In genomic region chr5:87412417-87413115, GRCh38 we compare ENCODE assay signal across 1 cellular context.
TF ChIP-seq lines count a peak whose summit lies in the region.

Gene CCNH, minus strand, starts transcription at chr5:87412930. Its CDS starts 136 bp downstream, at chr5:87412794.

TF ChIP-seq in K562, 482 proteins besides CTCF, POLR2A, EP300 and RAD21 (continued from another document and continues in another):
- TF ChIP-seq PHF20 (IDR thresholded peaks at IDR 0.05; ENCODE audit: partially characterized antibody) (peak; percentile 81), NUFIP1 (IDR thresholded peaks at IDR 0.05; ENCODE audit: partially characterized antibody) (no peak), HDAC1 (IDR thresholded peaks at IDR 0.05) (peak in 1 of 2 experiments; percentile 43; a peak in 2 of 4 replicates), ZNF133 (CRISPR knock-in tag; IDR thresholded peaks at IDR 0.05) (no peak), ETV1 (tag; conservative IDR thresholded peaks at IDR 0.05; ENCODE audit: low read depth) (peak; percentile 88), ZNF766 (CRISPR knock-in tag; conservative IDR thresholded peaks at IDR 0.05) (0 out of 2 replicates have a peak, but pooled peaks have one; percentile 5), ZBTB40 (IDR thresholded peaks at IDR 0.05) (peak; percentile 74), ZBTB40 (CRISPR knock-in tag; IDR thresholded peaks at IDR 0.05) (no peak), FOXP1 (CRISPR knock-in tag; IDR thresholded peaks at IDR 0.05) (0 out of 2 replicates have a peak, but pooled peaks have one; percentile 59), ZNF76 (CRISPR knock-in tag; IDR thresholded peaks at IDR 0.05; ENCODE audit: borderline replicate concordance) (no peak), TBP (optimal IDR thresholded peaks at IDR 0.05; ENCODE audit: low read depth, low read length) (peak; percentile 74), TFAP4 (CRISPR knock-in tag; IDR thresholded peaks at IDR 0.05; ENCODE audit: borderline replicate concordance) (peak; percentile 64; the same call in 1 of the 2 replicates), HDAC2 (IDR thresholded peaks at IDR 0.05) (peak; percentile 16; the same call in 1 of the 2 replicates), RB1 (IDR thresholded peaks at IDR 0.05; ENCODE audit: low read depth) (peak; percentile 47; the same call in 1 of the 2 replicates), MTF1 (CRISPR knock-in tag; IDR thresholded peaks at IDR 0.05; ENCODE audit: borderline replicate concordance) (no peak), ZNF586 (CRISPR knock-in tag; conservative IDR thresholded peaks at IDR 0.05) (no peak), ATF6 (CRISPR knock-in tag; IDR thresholded peaks at IDR 0.05) (no peak), MAZ (CRISPR knock-in tag; conservative IDR thresholded peaks at IDR 0.05 in 1 of 2, IDR thresholded peaks at IDR 0.05 in 1 of 2) (0 out of 4 replicates have a peak, but pooled peaks of 1 of the 2 experiments have one; percentile 39), ZNF644 (tag; IDR thresholded peaks at IDR 0.05; ENCODE audit: low read depth) (no peak), ZNF740 (CRISPR knock-in tag; IDR thresholded peaks at IDR 0.05) (no peak), ZNF740 (tag; IDR thresholded peaks at IDR 0.05) (no peak), NR4A1 (CRISPR knock-in tag; IDR thresholded peaks at IDR 0.05) (no peak), NR4A1 (tag; IDR thresholded peaks at IDR 0.05) (no peak), SFPQ (IDR thresholded peaks at IDR 0.05; ENCODE audit: low read depth, low read length) (no peak), C11orf30 (IDR thresholded peaks at IDR 0.05; ENCODE audit: low read depth) (peak; percentile 91), GMEB1 (CRISPR knock-in tag; IDR thresholded peaks at IDR 0.05) (peak; percentile 96), ZNF696 (CRISPR knock-in tag; conservative IDR thresholded peaks at IDR 0.05) (no peak), SUPT5H (IDR thresholded peaks at IDR 0.05) (peak; percentile 86), ZBTB8A (IDR thresholded peaks at IDR 0.05; ENCODE audit: partially characterized antibody) (no peak), POLR2AphosphoS5 (IDR thresholded peaks at IDR 0.05; ENCODE audit: control insufficient read depth, insufficient read depth, low read depth, low read length) (peak; percentile 82), MIER1 (IDR thresholded peaks at IDR 0.05; ENCODE audit: low read depth) (no peak), GTF2F1 (IDR thresholded peaks at IDR 0.05; ENCODE audit: low read depth, low read length) (peak; percentile 16; the same call in 1 of the 2 replicates), XRCC5 (IDR thresholded peaks at IDR 0.05; ENCODE audit: low read depth, low read length) (0 out of 2 replicates have a peak, but pooled peaks have one; percentile 12), ZBTB12 (CRISPR knock-in tag; IDR thresholded peaks at IDR 0.05) (peak; percentile 92), BACH1 (tag; IDR thresholded peaks at IDR 0.05) (no peak), MYNN (IDR thresholded peaks at IDR 0.05) (no peak), MYNN (CRISPR knock-in tag; IDR thresholded peaks at IDR 0.05) (no peak), RBFOX2 (IDR thresholded peaks at IDR 0.05; ENCODE audit: low read depth, low read length) (peak; percentile 93), REST (CRISPR knock-in tag; IDR thresholded peaks at IDR 0.05; ENCODE audit: low read depth) (no peak), KAT2B (IDR thresholded peaks at IDR 0.05; ENCODE audit: low read depth, low read length) (no peak), CREM (IDR thresholded peaks at IDR 0.05; ENCODE audit: low read depth) (peak; percentile 99), GABPA (tag; conservative IDR thresholded peaks at IDR 0.05; ENCODE audit: low read depth) (peak; percentile 88)
